In the genomic region with DNA sequence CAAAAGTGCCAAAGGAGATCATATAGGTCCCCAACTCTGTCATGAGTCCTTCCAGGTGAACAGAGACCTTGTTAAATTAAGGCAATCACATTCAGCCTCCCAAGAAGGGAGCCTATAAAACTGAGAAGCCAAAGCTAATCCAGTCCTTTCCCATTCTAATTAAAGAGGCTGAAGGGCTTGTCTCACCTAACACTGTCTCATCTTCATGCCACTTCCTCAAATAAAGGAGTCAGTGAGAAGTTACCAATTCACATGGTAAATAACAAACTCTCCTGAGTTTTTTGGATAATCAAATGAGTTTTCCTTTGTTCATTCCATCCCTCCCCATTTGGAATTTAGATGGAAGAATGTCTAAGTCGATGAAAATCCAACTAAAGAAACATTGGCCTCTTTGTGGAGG, we compare ENCODE assay signal across 25 cellular contexts.
"Had no signal": no experiment of that assay in that cellular context is flagged by ENCODE, and none has a peak within 500 bp of the region (broad histone marks: within the 10 kb centered on the region; RNA-seq: fewer than 3 reads in every experiment).

No MANE protein-coding gene starts in this region.

- DNase-seq: activated CD4-positive, alpha-beta T cell treated with anti-CD3 and anti-CD28 coated beads, Interleukin-2, amount 10 ng/mL, durations not matched to agents 24 days and 14 days; activated CD8-positive, alpha-beta memory T cell treated with anti-CD3 and anti-CD28 coated beads, Interleukin-2, amount 50 U/mL, for 4 hours; activated CD8-positive, alpha-beta T cell treated with anti-CD3 and anti-CD28 coated beads, Interleukin-2, amount 10 ng/mL, durations not matched to agents 7 days and 5 days; activated naive CD4-positive, alpha-beta T cell treated with anti-CD3 and anti-CD28 coated beads for 36 hours; activated naive CD8-positive, alpha-beta T cell treated with anti-CD3 and anti-CD28 coated beads, Interleukin-2, amount 50 U/mL, for 24 hours; activated T-cell treated with anti-CD3 and anti-CD28 coated beads, Interleukin-2, amount 50 U/mL, for 4 hours; anterior cingulate cortex; caudate nucleus; dorsolateral prefrontal cortex; endodermal cell; foreskin melanocyte; heart left ventricle; immature natural killer cell; kidney glomerular epithelial cell; left ventricle myocardium inferior; mesenchymal stem cell; retina; stimulated activated CD4-positive, alpha-beta T cell treated with anti-CD3 and anti-CD28 coated beads, Interleukin-12 subunit alpha, Interleukin-12 subunit beta, amount 100 ng/mL, for 4 hours; stimulated activated CD4-positive, alpha-beta T cell treated with anti-CD3 and anti-CD28 coated beads, Interleukin-1b, Interleukin-23, amount 100 ng/mL, for 48 hours; stimulated activated naive CD8-positive, alpha-beta T cell treated with anti-CD3 and anti-CD28 coated beads, Interleukin-15, amount 100 ng/mL, for 72 hours; T-cell; transverse colon had no signal

- H3K4me1 ChIP-seq: left ventricle myocardium inferior, suprapubic skin, transverse colon had no signal

- H3K27me3 ChIP-seq: dorsolateral prefrontal cortex, heart left ventricle, suprapubic skin, transverse colon had no signal

- H3K36me3 ChIP-seq: heart left ventricle, left ventricle myocardium inferior, suprapubic skin, transverse colon had no signal

- H3K4me3 ChIP-seq: dorsolateral prefrontal cortex, heart left ventricle, left ventricle myocardium inferior, suprapubic skin, transverse colon had no signal

- H3K27ac ChIP-seq: dorsolateral prefrontal cortex, left ventricle myocardium inferior, suprapubic skin, transverse colon had no signal

- H3K27ac Mint-ChIP-seq: activated CD4-positive, alpha-beta T cell treated with anti-CD3 and anti-CD28 coated beads, Interleukin-2, amount 10 ng/mL, durations not matched to agents 24 days and 14 days; activated CD8-positive, alpha-beta T cell treated with anti-CD3 and anti-CD28 coated beads, Interleukin-2, amount 10 ng/mL, durations not matched to agents 7 days and 5 days; activated naive CD4-positive, alpha-beta T cell treated with anti-CD3 and anti-CD28 coated beads for 36 hours; activated naive CD8-positive, alpha-beta T cell treated with anti-CD3 and anti-CD28 coated beads, Interleukin-2, amount 50 U/mL, for 24 hours; endodermal cell; immature natural killer cell; natural killer cell treated with Interleukin-12 subunit alpha and Interleukin-12 subunit beta and Interleukin-15 and Interleukin-18, amount 100 ng/mL, for 72 hours; stimulated activated naive CD8-positive, alpha-beta T cell treated with anti-CD3 and anti-CD28 coated beads, Interleukin-15, amount 100 ng/mL, for 72 hours had no signal

- H3K4me1 Mint-ChIP-seq: activated CD4-positive, alpha-beta T cell treated with anti-CD3 and anti-CD28 coated beads, Interleukin-2, amount 10 ng/mL, durations not matched to agents 24 days and 14 days; immature natural killer cell; stimulated activated naive CD8-positive, alpha-beta T cell treated with anti-CD3 and anti-CD28 coated beads, Interleukin-15, amount 100 ng/mL, for 72 hours had no signal

- ATAC-seq: activated CD8-positive, alpha-beta T cell treated with anti-CD3 and anti-CD28 coated beads, Interleukin-2, amount 10 ng/mL, durations not matched to agents 7 days and 5 days; activated naive CD8-positive, alpha-beta T cell treated with anti-CD3 and anti-CD28 coated beads, Interleukin-2, amount 50 U/mL, for 24 hours; activated T-cell treated with anti-CD3 and anti-CD28 coated beads, Interleukin-2, amount 50 U/mL, for 4 hours; natural killer cell treated with Interleukin-12 subunit alpha and Interleukin-12 subunit beta and Interleukin-15 and Interleukin-18, amount 100 ng/mL, for 72 hours; stimulated activated naive CD8-positive, alpha-beta T cell treated with anti-CD3 and anti-CD28 coated beads, Interleukin-15, amount 100 ng/mL, for 72 hours; T-cell had no signal

- H3K9me3 Mint-ChIP-seq: activated CD4-positive, alpha-beta T cell treated with anti-CD3 and anti-CD28 coated beads, Interleukin-2, amount 10 ng/mL, durations not matched to agents 24 days and 14 days; activated naive CD8-positive, alpha-beta T cell treated with anti-CD3 and anti-CD28 coated beads, Interleukin-2, amount 50 U/mL, for 24 hours; activated T-cell treated with anti-CD3 and anti-CD28 coated beads, Interleukin-2, amount 50 U/mL, for 4 hours; immature natural killer cell; natural killer cell treated with Interleukin-12 subunit alpha and Interleukin-12 subunit beta and Interleukin-15 and Interleukin-18, amount 100 ng/mL, for 72 hours; stimulated activated naive CD8-positive, alpha-beta T cell treated with anti-CD3 and anti-CD28 coated beads, Interleukin-15, amount 100 ng/mL, for 72 hours; T-cell had no signal

- H3K27me3 Mint-ChIP-seq: activated naive CD8-positive, alpha-beta T cell treated with anti-CD3 and anti-CD28 coated beads, Interleukin-2, amount 50 U/mL, for 24 hours; brain; natural killer cell treated with Interleukin-12 subunit alpha and Interleukin-12 subunit beta and Interleukin-15 and Interleukin-18, amount 100 ng/mL, for 72 hours; stimulated activated naive CD8-positive, alpha-beta T cell treated with anti-CD3 and anti-CD28 coated beads, Interleukin-15, amount 100 ng/mL, for 72 hours had no signal

- H3K4me3 Mint-ChIP-seq: activated CD4-positive, alpha-beta T cell treated with anti-CD3 and anti-CD28 coated beads, Interleukin-2, amount 10 ng/mL, durations not matched to agents 24 days and 14 days; activated CD8-positive, alpha-beta T cell treated with anti-CD3 and anti-CD28 coated beads, Interleukin-2, amount 10 ng/mL, durations not matched to agents 7 days and 5 days; activated naive CD4-positive, alpha-beta T cell treated with anti-CD3 and anti-CD28 coated beads for 36 hours; activated naive CD8-positive, alpha-beta T cell treated with anti-CD3 and anti-CD28 coated beads, Interleukin-2, amount 50 U/mL, for 24 hours; activated T-cell treated with anti-CD3 and anti-CD28 coated beads, Interleukin-2, amount 50 U/mL, for 4 hours; brain; endodermal cell; immature natural killer cell; natural killer cell treated with Interleukin-12 subunit alpha and Interleukin-12 subunit beta and Interleukin-15 and Interleukin-18, amount 100 ng/mL, for 72 hours; stimulated activated naive CD8-positive, alpha-beta T cell treated with anti-CD3 and anti-CD28 coated beads, Interleukin-15, amount 100 ng/mL, for 72 hours; T-cell had no signal

- H3K9me3 ChIP-seq: heart left ventricle, left ventricle myocardium inferior, suprapubic skin, transverse colon had no signal
